In the genomic region with DNA sequence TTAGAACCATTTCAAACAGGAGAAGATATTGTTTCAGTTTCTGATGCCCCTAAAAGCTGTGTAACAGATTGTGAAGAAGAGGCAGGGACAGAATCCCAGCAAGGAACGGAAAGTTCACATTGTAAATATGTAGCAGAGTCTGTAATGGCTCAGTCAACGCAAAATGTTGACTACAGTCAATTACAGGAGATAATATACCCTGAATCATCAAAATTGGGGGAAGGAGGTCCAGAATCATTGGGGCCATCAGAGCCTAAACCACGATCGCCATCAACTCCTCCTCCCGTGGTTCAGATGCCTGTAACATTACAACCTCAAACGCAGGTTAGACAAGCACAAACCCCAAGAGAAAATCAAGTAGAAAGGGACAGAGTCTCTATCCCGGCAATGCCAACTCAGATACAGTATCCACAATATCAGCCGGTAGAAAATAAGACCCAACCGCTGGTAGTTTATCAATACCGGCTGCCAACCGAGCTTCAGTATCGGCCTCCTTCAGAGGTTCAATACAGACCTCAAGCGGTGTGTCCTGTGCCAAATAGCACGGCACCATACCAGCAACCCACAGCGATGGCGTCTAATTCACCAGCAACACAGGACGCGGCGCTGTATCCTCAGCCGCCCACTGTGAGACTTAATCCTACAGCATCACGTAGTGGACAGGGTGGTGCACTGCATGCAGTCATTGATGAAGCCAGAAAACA, we compare ENCODE assay signal across 8 cellular contexts. TPM values are rescaled to one million over a fixed set of nuclear protein-coding genes. Genes with fewer than 3 reads are reported as not detected.
DNase-seq lines count a peak whose midpoint lies in the region; TF ChIP-seq lines count a peak whose summit lies in the region.

No MANE protein-coding gene starts in this region.

- H3K4me1 Mint-ChIP-seq in IgD-negative memory B cell (peaks cover 17 to 21% (median 17%) of the 10 kb centered on the region in 3 donors), nephron progenitor cell (peaks cover 81% of the 10 kb centered on the region)
- peaks cover 8% of the 10 kb centered on the region for H3K4me1 Mint-ChIP-seq in activated T-cell treated with anti-CD3 and anti-CD28 coated beads, Interleukin-2, amount 50 U/mL, for 24 hours (ENCODE audit: low read depth)

- H3K27ac Mint-ChIP-seq in IgD-negative memory B cell: no peak overlapping the region
- no peak overlapping the region for H3K27ac Mint-ChIP-seq in activated T-cell treated with anti-CD3 and anti-CD28 coated beads, Interleukin-2, amount 50 U/mL, for 24 hours
- H3K27ac Mint-ChIP-seq in nephron progenitor cell: peak overlapping the region; percentile 14

- peak overlapping the region in 3 of 4 donors; percentile 32 to 72 (median 63) for H3K4me3 Mint-ChIP-seq in IgD-negative memory B cell
- H3K4me3 Mint-ChIP-seq in activated T-cell treated with anti-CD3 and anti-CD28 coated beads, Interleukin-2, amount 50 U/mL, for 24 hours: no peak overlapping the region
- no peak overlapping the region for H3K4me3 Mint-ChIP-seq in nephron progenitor cell

- TF ChIP-seq CTCF in nephron progenitor cell (IDR thresholded peaks at IDR 0.05): peak; percentile 75

- H3K27me3 Mint-ChIP-seq in IgD-negative memory B cell: peaks cover 2% of the 10 kb centered on the region
- H3K27me3 Mint-ChIP-seq in activated T-cell treated with anti-CD3 and anti-CD28 coated beads, Interleukin-2, amount 50 U/mL, for 24 hours: peaks cover 5% of the 10 kb centered on the region
- no peaks in the 10 kb centered on the region for H3K27me3 Mint-ChIP-seq in nephron progenitor cell (ENCODE audit: low read depth, poor library complexity)

- H3K36me3 Mint-ChIP-seq in IgD-negative memory B cell: no peaks in the 10 kb centered on the region
- H3K36me3 Mint-ChIP-seq in activated T-cell treated with anti-CD3 and anti-CD28 coated beads, Interleukin-2, amount 50 U/mL, for 24 hours (ENCODE audit: low read depth): no peaks in the 10 kb centered on the region
- H3K36me3 Mint-ChIP-seq in nephron progenitor cell (ENCODE audit: low read depth): no peaks in the 10 kb centered on the region

- DNase-seq in NCI-H1417 (lab: John Stamatoyannopoulos, UW): peak in 2 of 3 experiments; percentile 24 to 84
- DNase-seq in NCI-H1417 treated with DMSO at 0.1 percent for 48 hours (lab: John Stamatoyannopoulos, UW): no peak
- DNase-seq in OCI-M1 (lab: John Stamatoyannopoulos, UW): peak; percentile 97
- peak; percentile 81 for DNase-seq in activated T-cell treated with anti-CD3 and anti-CD28 coated beads, Interleukin-2, amount 50 U/mL, for 24 hours
- DNase-seq in fibroblast of gingiva (ENCODE audit: low read depth): peak; percentile 51
- DNase-seq in nephron progenitor cell: peak; percentile 75
- DNase-seq in stimulated activated naive CD4-positive, alpha-beta T cell (lab: John Stamatoyannopoulos, UW): peak; percentile 39 to 73 (median 59)

- H3K9me3 Mint-ChIP-seq in IgD-negative memory B cell (no peaks in the 10 kb centered on the region), nephron progenitor cell (no peaks in the 10 kb centered on the region)
- no peaks in the 10 kb centered on the region for H3K9me3 Mint-ChIP-seq in activated T-cell treated with anti-CD3 and anti-CD28 coated beads, Interleukin-2, amount 50 U/mL, for 24 hours

RNA-seq across cellular contexts. Expression of a gene that starts 40.8 kb away (rescaled TPM):
- not detected for polyA plus RNA-seq in IgD-negative memory B cell

Comparison
In these comparisons a context has a peak if more than half of its experiments do, and no peak if none do; other contexts are left out.
1. H3K4me3 Mint-ChIP-seq: peak in IgD-negative memory B cell (3 of 4); none in activated T-cell treated with anti-CD3 and anti-CD28 coated beads, Interleukin-2, amount 50 U/mL, for 24 hours (single experiment) and nephron progenitor cell (single experiment).